In the genomic region with DNA sequence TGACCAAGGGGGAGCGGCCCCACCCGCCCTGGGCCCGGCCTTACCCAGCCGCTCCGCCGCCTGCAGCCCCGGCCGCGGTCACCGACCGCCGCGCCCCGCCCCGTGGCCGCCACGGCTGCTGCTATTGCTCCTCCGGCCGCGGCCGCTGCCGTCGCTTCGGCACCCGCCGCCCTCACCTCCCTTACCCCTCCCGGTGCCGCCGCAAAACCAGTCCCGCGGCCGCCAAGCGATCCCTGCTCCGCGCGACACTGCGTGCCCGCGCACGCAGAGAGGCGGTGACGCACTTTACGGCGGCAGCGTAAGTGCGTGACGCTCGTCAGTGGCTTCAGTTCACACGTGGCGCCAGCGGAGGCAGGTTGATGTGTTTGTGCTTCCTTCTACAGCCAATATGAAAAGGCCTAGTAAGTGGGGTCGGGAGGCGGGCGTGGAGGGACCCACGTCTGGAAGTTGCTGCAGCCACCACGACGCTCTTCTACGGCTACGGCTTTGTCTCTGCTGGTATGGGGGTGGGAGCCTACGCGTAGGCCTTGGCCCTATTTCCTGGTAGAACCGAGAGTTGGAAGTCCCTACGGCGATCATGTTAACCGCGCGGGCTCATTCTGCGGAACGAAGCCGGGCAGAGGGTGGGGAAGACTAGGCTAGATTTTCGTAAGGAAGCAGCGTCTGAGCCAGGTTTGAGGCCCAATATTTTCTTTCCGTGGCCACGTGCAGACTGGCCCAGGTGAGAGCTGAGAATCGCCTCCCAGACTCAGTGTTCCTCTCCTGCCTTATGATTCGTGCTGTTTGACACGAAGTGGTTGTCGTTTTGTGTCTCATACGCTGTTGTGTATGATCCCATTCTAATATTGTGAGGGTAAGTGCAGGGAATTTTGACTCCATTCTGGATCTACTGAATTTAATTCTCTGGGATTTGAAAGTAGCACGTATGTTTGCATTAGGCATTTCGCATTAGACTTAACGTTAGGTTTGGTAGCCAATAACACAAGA, we compare ENCODE assay signal across 8 cellular contexts. TPM values are rescaled to one million over a fixed set of nuclear protein-coding genes. Genes with fewer than 3 reads are reported as not detected.
A peak's percentile ranks its signal among the peaks of the same experiment; 100 is the strongest.
DNase-seq lines count a peak whose midpoint lies in the region; ATAC-seq and TF ChIP-seq lines count a peak whose summit lies in the region.

TSS of gene GNL3 (plus strand) at position 328 of the 987 bp plus-strand sequence. CDS start at position 389, 61 bp downstream.
TSS of gene PBRM1 (minus strand) at position 209 of the 987 bp plus-strand sequence.

- H3K27me3 Mint-ChIP-seq in nephron (ENCODE audit: low read depth) = no peaks in the 10 kb centered on the region

- peaks cover 37% of the 10 kb centered on the region for H3K4me1 Mint-ChIP-seq in nephron

- TF ChIP-seq CTCF in fibroblast of the aortic adventitia (IDR thresholded peaks at IDR 0.05; ENCODE audit: insufficient read depth, low read length) (no peak), nephron (IDR thresholded peaks at IDR 0.05; ENCODE audit: unreplicated experiment in 3 of 3) (no peak)

- peak within 1 kb of the TSS; percentile 97 for H3K4me3 ChIP-seq in fibroblast of the aortic adventitia (ENCODE audit: low read depth, low read length)

- H3K9me3 Mint-ChIP-seq in nephron = no peaks in the 10 kb centered on the region

- H3K36me3 Mint-ChIP-seq in nephron (ENCODE audit: low read depth) = peaks cover 51% of the 10 kb centered on the region

- peak within 1 kb of the TSS; percentile 96 to 97 (median 97) for H3K4me3 Mint-ChIP-seq in nephron

- DNase-seq in ELF-1 (ENCODE audit: low read depth, low spot score) = peak; percentile 95
- peak; percentile 79 for DNase-seq in GOT3 (lab: John Stamatoyannopoulos, UW)
- peak; percentile 95 for DNase-seq in LoVo (ENCODE audit: low spot score)
- peak; percentile 76 for DNase-seq in SIG-M5 (lab: John Stamatoyannopoulos, UW)
- DNase-seq in activated effector memory CD4-positive, alpha-beta T cell treated with anti-CD3 and anti-CD28 coated beads, Interleukin-2, amount 50 U/mL, for 16 hours = peak; percentile 97
- DNase-seq in fibroblast of the aortic adventitia (ENCODE audit: low read depth) = peak; percentile 93
- DNase-seq in stimulated activated naive CD8-positive, alpha-beta T cell treated with anti-CD3 and anti-CD28 coated beads, Interleukin-15, Interleukin-2, amounts not matched to agents 100 U/mL and 50 U/mL, for 24 hours = peak; percentile 93

- H3K27ac Mint-ChIP-seq in nephron = peak within 1 kb of the TSS; percentile 95 to 100 (median 98)

- peak; percentile 82 for ATAC-seq in stimulated activated naive CD8-positive, alpha-beta T cell treated with anti-CD3 and anti-CD28 coated beads, Interleukin-15, Interleukin-2, amounts not matched to agents 100 U/mL and 50 U/mL, for 24 hours

RNA-seq across cellular contexts. Expression of gene GNL3, which starts in this region (rescaled TPM):
- 114 and 325 TPM in 2 replicates for total RNA-seq in fibroblast of the aortic adventitia (ENCODE audit: low replicate concordance)

RNA-seq across cellular contexts. Expression of gene PBRM1, which starts in this region (rescaled TPM):
- total RNA-seq in fibroblast of the aortic adventitia (ENCODE audit: low replicate concordance) = 115 and 149 TPM in 2 replicates

Comparison
In these comparisons a context has a peak if more than half of its experiments do, and no peak if none do; other contexts are left out.
1. Peak in every context shown above with its lines: DNase-seq, ATAC-seq and H3K4me3 ChIP-seq.